Comparison of ENCODE assay signal across 8 cellular contexts in genomic region chr1:46132529-46133180, GRCh38. TPM values are rescaled to one million over a fixed set of nuclear protein-coding genes. Genes with fewer than 3 reads are reported as not detected.
DNase-seq lines count a peak whose midpoint lies in the region; ATAC-seq and TF ChIP-seq lines count a peak whose summit lies in the region.

TSS of gene PIK3R3 (minus strand) at chr1:46132629. CDS start at chr1:46131952, 677 bp downstream.

- H2BK12ac ChIP-seq in H9 (ENCODE audit: insufficient read length, low read depth, low read length): peak within 1 kb of the TSS; percentile 99

- H3K23ac ChIP-seq in H9 (ENCODE audit: insufficient read length, low read depth, low read length): no peak within 1 kb of the TSS

- no peaks in the 10 kb centered on the region; a peak in 1 of 7 replicates for H3K36me3 Mint-ChIP-seq in H9 (ENCODE audit: insufficient read depth in 1 of 3, low read depth in 3 of 3)
- peaks cover 4% of the 10 kb centered on the region for H3K36me3 Mint-ChIP-seq in neural progenitor cell

- H3K79me1 ChIP-seq in H9 (ENCODE audit: insufficient read depth, low read depth, low read length, poor library complexity, severe bottlenecking): no peaks in the 10 kb centered on the region

- H3F3A ChIP-seq in neural progenitor cell (ENCODE audit: low read depth): peaks cover 51% of the 10 kb centered on the region

- peak within 1 kb of the TSS; percentile 92 for H3K27ac ChIP-seq in H9 (ENCODE audit: insufficient read length, low read depth, low read length)
- H3K27ac ChIP-seq in foreskin keratinocyte: peak within 1 kb of the TSS; percentile 97
- peak within 1 kb of the TSS; percentile 100 for H3K27ac ChIP-seq in neural progenitor cell

- no peak within 1 kb of the TSS for H2AK5ac ChIP-seq in H9 (ENCODE audit: insufficient read length, low read length)

- H3K27me3 Mint-ChIP-seq in H9 (ENCODE audit: low read depth): peaks cover 13% of the 10 kb centered on the region
- H3K27me3 Mint-ChIP-seq in neural progenitor cell (ENCODE audit: insufficient read depth, low read depth): peaks cover 5% of the 10 kb centered on the region

- peak within 1 kb of the TSS; percentile 85 for H2BK5ac ChIP-seq in H9 (ENCODE audit: insufficient read length, low read length)

- peak within 1 kb of the TSS; percentile 68 for H4K5ac ChIP-seq in H9 (ENCODE audit: insufficient read length, low read depth, low read length)

- peaks cover 0 to 3% of the 10 kb centered on the region in 2 experiments; a peak in 1 of 5 replicates for H3K9me3 Mint-ChIP-seq in H9
- no peaks in the 10 kb centered on the region for H3K9me3 Mint-ChIP-seq in neural progenitor cell

- peak within 1 kb of the TSS; percentile 100 for H3K18ac ChIP-seq in H9 (ENCODE audit: insufficient read length, low read depth, low read length)

- WGBS in H9 (ENCODE audit: extremely low coverage, insufficient read length, low lambda C conversion rate): no CpG with 5 or more reads among the region's 55 CpGs

- no peak within 1 kb of the TSS for H2BK15ac ChIP-seq in H9 (ENCODE audit: low read depth, low read length)

- H3K79me2 ChIP-seq in H9 (ENCODE audit: insufficient read depth, low read length) (no peaks in the 10 kb centered on the region; the same call in 1 of the 2 replicates), neural progenitor cell (ENCODE audit: low read depth) (peaks cover 47% of the 10 kb centered on the region)

- H3K14ac ChIP-seq in H9 (ENCODE audit: insufficient read depth, low read length): peak within 1 kb of the TSS; percentile 100

- H2AFZ ChIP-seq in H9 (ENCODE audit: low read length) (no peak within 1 kb of the TSS), neural progenitor cell (replicated peaks) (peak within 1 kb of the TSS; percentile 18)

- no peak within 1 kb of the TSS; the same call in 1 of the 2 replicates for H3K4ac ChIP-seq in H9 (ENCODE audit: low read depth, low read length)

- H4K20me1 ChIP-seq in H9 (ENCODE audit: control insufficient read depth, insufficient read depth, insufficient read length) (no peaks in the 10 kb centered on the region), neural progenitor cell (ENCODE audit: low read depth) (peaks cover 37% of the 10 kb centered on the region)

- DNase-seq in H9 (peak; percentile 99), MG63 (peak; percentile 99), SIG-M5 treated with dmso at 0.1 percent for 504 hours (lab: John Stamatoyannopoulos, UW; ENCODE audit: unreplicated experiment) (peak; percentile 97), foreskin keratinocyte (peak; percentile 95 to 97), neural progenitor cell (ENCODE audit: low spot score) (peak; percentile 100), stromal cell of bone marrow (ENCODE audit: low read depth) (peak; percentile 98)
- peak; percentile 93 for DNase-seq in activated naive CD4-positive, alpha-beta T cell treated with Interleukin-2 at 50 U/mL for 16 hours

- no peak for TF ChIP-seq CTCF in H9 (conservative IDR thresholded peaks at IDR 0.05)
- TF ChIP-seq CTCF in foreskin keratinocyte (conservative IDR thresholded peaks at IDR 0.05): no peak
- TF ChIP-seq CTCF in neural progenitor cell (IDR thresholded peaks at IDR 0.05): no peak

- H3K4me3 ChIP-seq in MG63 (peak within 1 kb of the TSS; percentile 97), neural progenitor cell (peak within 1 kb of the TSS; percentile 95)

- H4K91ac ChIP-seq in H9 (ENCODE audit: insufficient read length, low read depth, low read length): no peak within 1 kb of the TSS

- no peak within 1 kb of the TSS for H4K8ac ChIP-seq in H9 (replicated peaks; ENCODE audit: insufficient read length, low read depth, low read length)

- H3K4me3 Mint-ChIP-seq in H9 (peak within 1 kb of the TSS; percentile 75 to 90), neural progenitor cell (peak within 1 kb of the TSS; percentile 97)

- no peak within 1 kb of the TSS for H3T11ph ChIP-seq in H9 (ENCODE audit: low read length)

- no peaks in the 10 kb centered on the region for H3K9me3 ChIP-seq in ES-I3 (ENCODE audit: control insufficient read depth, insufficient read depth, low read length)
- H3K9me3 ChIP-seq in H9 (ENCODE audit: control insufficient read depth, low read depth, low read length): no peaks in the 10 kb centered on the region
- H3K9me3 ChIP-seq in MG63: no peaks in the 10 kb centered on the region
- H3K9me3 ChIP-seq in neural progenitor cell (ENCODE audit: low read depth): no peaks in the 10 kb centered on the region

- peak; percentile 99 for ATAC-seq in foreskin keratinocyte

- peak within 1 kb of the TSS; percentile 81 for H3K9ac ChIP-seq in ES-I3 (ENCODE audit: low read depth, low read length)
- peak within 1 kb of the TSS; percentile 96 for H3K9ac ChIP-seq in H9 (ENCODE audit: extremely low read depth, insufficient read length, low read length)
- peak within 1 kb of the TSS; percentile 98 for H3K9ac ChIP-seq in neural progenitor cell

- H3K27me3 ChIP-seq in H9 (ENCODE audit: insufficient read depth, low read length) (no peaks in the 10 kb centered on the region; the same call in 1 of the 2 replicates), MG63 (no peaks in the 10 kb centered on the region), foreskin keratinocyte (peaks cover 25% of the 10 kb centered on the region), neural progenitor cell (no peaks in the 10 kb centered on the region)

- H3K56ac ChIP-seq in H9 (ENCODE audit: insufficient read length, low read depth, low read length): peak within 1 kb of the TSS; percentile 18

- peaks cover 30 to 34% of the 10 kb centered on the region in 2 experiments for H3K4me1 Mint-ChIP-seq in H9
- peaks cover 49% of the 10 kb centered on the region for H3K4me1 Mint-ChIP-seq in neural progenitor cell

- H3K4me2 ChIP-seq in H9 (ENCODE audit: insufficient read depth, insufficient read length, low read length) (peak within 1 kb of the TSS; percentile 95), neural progenitor cell (peak within 1 kb of the TSS; percentile 97)

- H3K36me3 ChIP-seq in ES-I3 (ENCODE audit: insufficient read depth, low read length) (no peaks in the 10 kb centered on the region; the same call in 1 of the 2 replicates), MG63 (no peaks in the 10 kb centered on the region; the same call in 1 of the 2 replicates), neural progenitor cell (peaks cover 2% of the 10 kb centered on the region)

- H3K4me1 ChIP-seq in ES-I3 (ENCODE audit: insufficient read depth, low read length) (no peaks in the 10 kb centered on the region), H9 (ENCODE audit: insufficient read depth, low read length) (peaks cover 6% of the 10 kb centered on the region; the same call in 1 of the 2 replicates), foreskin keratinocyte (peaks cover 7% of the 10 kb centered on the region), neural progenitor cell (peaks cover 49% of the 10 kb centered on the region)

- H2BK20ac ChIP-seq in H9 (ENCODE audit: low read depth, low read length, poor library complexity, severe bottlenecking): no peak within 1 kb of the TSS

- peaks cover 15% of the 10 kb centered on the region for H3K23me2 ChIP-seq in H9 (ENCODE audit: insufficient read length, low read depth, low read length, poor library complexity, severe bottlenecking)

- H3K27ac Mint-ChIP-seq in H9 (peak within 1 kb of the TSS; percentile 100), neural progenitor cell (peak within 1 kb of the TSS; percentile 100)

- no peak within 1 kb of the TSS for H2BK120ac ChIP-seq in H9 (ENCODE audit: low read depth, low read length, poor library complexity, severe bottlenecking)

RNA-seq across cellular contexts. Expression of gene PIK3R3, which starts in this region (rescaled TPM):
- total RNA-seq in H9 (2021): 11.4 and 12.4 TPM in 2 replicates
- 2.5 and 3.4 TPM in 2 replicates for total RNA-seq in MG63 (2014; rRNA removed; shearing (Covaris generic); ENCODE audit: low replicate concordance)
- 4.9 TPM in 2 replicates for total RNA-seq in foreskin keratinocyte
- 1.9 and 2.3 TPM in 2 replicates for polyA plus RNA-seq in foreskin keratinocyte
- total RNA-seq in neural progenitor cell (ENCODE audit: low replicate concordance): 81.2 and 107 TPM in 2 replicates

Comparison
In these comparisons a context has a peak if more than half of its experiments do, and no peak if none do; other contexts are left out.
1. Peak in every context shown above with its lines: DNase-seq, ATAC-seq, H3K4me3 ChIP-seq and H3K27ac ChIP-seq.